8 cellular contexts compared by ENCODE assay signal in the genomic region with DNA sequence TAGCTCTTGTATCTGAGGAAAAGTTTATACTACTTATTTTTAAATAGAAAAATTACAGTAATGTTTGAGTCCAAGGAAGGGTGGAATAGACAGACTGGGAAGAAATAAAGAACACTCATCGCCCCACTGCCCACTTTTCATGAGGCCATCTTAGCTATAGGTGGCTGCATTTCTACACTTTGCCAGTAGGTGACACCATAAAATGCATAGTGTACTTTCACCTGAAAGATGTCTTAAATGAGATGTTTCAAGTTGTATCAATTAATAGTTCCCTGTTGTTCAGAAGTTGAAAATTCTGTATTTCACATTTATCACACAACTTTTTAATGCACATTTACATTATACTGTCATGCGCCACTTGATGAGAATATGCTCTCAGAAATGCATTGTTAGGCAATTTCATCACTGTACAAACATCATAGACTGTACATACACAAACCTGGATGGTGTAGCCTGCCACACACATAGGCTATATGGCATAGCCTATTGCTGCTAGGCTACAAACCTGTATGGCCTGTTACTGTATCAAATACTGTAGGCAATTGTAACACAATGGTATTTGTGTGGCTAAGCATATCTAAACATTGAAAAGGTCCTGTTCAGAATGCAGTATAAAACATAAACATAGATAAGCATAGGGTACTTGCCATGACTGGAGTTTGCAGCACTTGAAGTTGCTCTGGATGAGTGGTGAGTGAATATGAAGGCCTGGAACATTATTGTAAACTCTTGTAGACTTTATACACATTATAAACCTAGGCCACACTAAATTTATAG. TPM values are rescaled to one million over a fixed set of nuclear protein-coding genes. Genes with fewer than 3 reads are reported as not detected.
DNase-seq lines count a peak whose midpoint lies in the region; ATAC-seq and TF ChIP-seq lines count a peak whose summit lies in the region.

No MANE protein-coding gene starts in this region.

- TF ChIP-seq CTCF in BE2C (IDR thresholded peaks at IDR 0.05; ENCODE audit: low read depth, low read length) = peak; percentile 72
- TF ChIP-seq CTCF in colonic mucosa (IDR thresholded peaks at IDR 0.05) = peak; percentile 53

- H3K27ac ChIP-seq in colonic mucosa = no peak overlapping the region
- H3K27ac ChIP-seq in naive thymus-derived CD4-positive, alpha-beta T cell (ENCODE audit: low read depth, low read length) = no peak overlapping the region

- no peak overlapping the region for H3K9ac ChIP-seq in colonic mucosa (ENCODE audit: low read depth in 2 of 2, low read length in 2 of 2)

- peak; percentile 18 for DNase-seq in BE2C
- DNase-seq in NCI-H345 (lab: John Stamatoyannopoulos, UW) = peak; percentile 30
- no peak for DNase-seq in colonic mucosa
- DNase-seq in naive thymus-derived CD4-positive, alpha-beta T cell = peak in 2 of 9 donors; percentile 2 to 5
- DNase-seq in NCI-H446 treated with DMSO at 0.1 percent for 48 hours (lab: John Stamatoyannopoulos, UW) = no peak
- no peak for DNase-seq in NCI-H1436 treated with DMSO at 0.1 percent for 48 hours (lab: John Stamatoyannopoulos, UW)

- no peaks in the 10 kb centered on the region for H3K9me3 Mint-ChIP-seq in naive thymus-derived CD4-positive, alpha-beta T cell

- H3K4me3 ChIP-seq in BE2C (ENCODE audit: low read depth, low read length) (no peak overlapping the region), colonic mucosa (no peak overlapping the region)
- H3K4me3 ChIP-seq in naive thymus-derived CD4-positive, alpha-beta T cell (ENCODE audit: low read length) = no peak overlapping the region

- no peak overlapping the region for H3K27ac Mint-ChIP-seq in naive thymus-derived CD4-positive, alpha-beta T cell

- intact Hi-C loops in colonic mucosa (cut with DNase I) = no loop called here
- intact Hi-C loops in naive thymus-derived CD4-positive, alpha-beta T cell (cut with micrococcal nuclease) = loop anchor here (1.0 to 5.0 kb wide), 5 partner anchors 131 to 599 kb away; a partner anchor contains a TSS

- H3K27me3 Mint-ChIP-seq in naive thymus-derived CD4-positive, alpha-beta T cell = no peaks in the 10 kb centered on the region

- H3K9me3 ChIP-seq in BE2C = no peaks in the 10 kb centered on the region
- no peaks in the 10 kb centered on the region for H3K9me3 ChIP-seq in colonic mucosa
- no peaks in the 10 kb centered on the region for H3K9me3 ChIP-seq in naive thymus-derived CD4-positive, alpha-beta T cell (ENCODE audit: control insufficient read depth in 2 of 3, low read length in 3 of 3)

- H3K27me3 ChIP-seq in BE2C = no peaks in the 10 kb centered on the region
- no peaks in the 10 kb centered on the region for H3K27me3 ChIP-seq in colonic mucosa
- H3K27me3 ChIP-seq in naive thymus-derived CD4-positive, alpha-beta T cell (ENCODE audit: control insufficient read depth in 2 of 2, insufficient read depth in 2 of 2, low read length in 2 of 2) = no peaks in the 10 kb centered on the region

- no peaks in the 10 kb centered on the region; the same call in none of the 2 replicates for H3K36me3 ChIP-seq in BE2C
- no peaks in the 10 kb centered on the region for H3K36me3 ChIP-seq in colonic mucosa
- no peaks in the 10 kb centered on the region for H3K36me3 ChIP-seq in naive thymus-derived CD4-positive, alpha-beta T cell (ENCODE audit: control insufficient read depth in 2 of 3, insufficient read depth in 3 of 3, low read length in 3 of 3)

- POLR2A ChIA-PET in naive thymus-derived CD4-positive, alpha-beta T cell (lab: Charles Lee) = no interaction called here

- peaks cover 0 to 17% (median 0%) of the 10 kb centered on the region in 7 donors for H3K4me1 Mint-ChIP-seq in naive thymus-derived CD4-positive, alpha-beta T cell

- peak; percentile 74 for ATAC-seq in GM18867 (IDR thresholded peaks at IDR 0.05; ENCODE audit: unreplicated experiment)
- ATAC-seq in naive thymus-derived CD4-positive, alpha-beta T cell = peak; percentile 54
- no peak for ATAC-seq in HG02623 (IDR thresholded peaks at IDR 0.05; ENCODE audit: unreplicated experiment)

- peaks cover 0 to 18% (median 0%) of the 10 kb centered on the region in 5 donors for H3K36me3 Mint-ChIP-seq in naive thymus-derived CD4-positive, alpha-beta T cell

- CTCF ChIA-PET in naive thymus-derived CD4-positive, alpha-beta T cell (lab: Charles Lee) = no interaction called here

- H3K4me3 Mint-ChIP-seq in naive thymus-derived CD4-positive, alpha-beta T cell = no peak overlapping the region

- H3K4me1 ChIP-seq in BE2C (no peaks in the 10 kb centered on the region), colonic mucosa (no peaks in the 10 kb centered on the region)
- H3K4me1 ChIP-seq in naive thymus-derived CD4-positive, alpha-beta T cell (ENCODE audit: control insufficient read depth in 2 of 2, insufficient read depth in 2 of 2, low read length in 2 of 2) = no peaks in the 10 kb centered on the region

RNA-seq across cellular contexts. Expression of a gene that starts 27.5 kb away (rescaled TPM):
- not detected for polyA plus RNA-seq in BE2C (2012; ENCODE audit: insufficient read depth, insufficient read length, low read depth)
- total RNA-seq in colonic mucosa = not detected
- total RNA-seq in naive thymus-derived CD4-positive, alpha-beta T cell = 1 to 10 TPM in 1 of 5 experiments, not detected in 4; 2.9 TPM
- not detected for polyA plus RNA-seq in naive thymus-derived CD4-positive, alpha-beta T cell

RNA-seq across cellular contexts. Expression of a gene that starts 50.1 kb away (rescaled TPM):
- polyA plus RNA-seq in BE2C (2012; ENCODE audit: insufficient read depth, insufficient read length, low read depth) = 5.4 TPM
- 10 to 100 TPM in 1 of 2 donors, 1 to 10 TPM in 1; 9.0 to 23.7 TPM for total RNA-seq in colonic mucosa
- total RNA-seq in naive thymus-derived CD4-positive, alpha-beta T cell = 10 to 100 TPM in 1 of 5 experiments, 1 to 10 TPM in 4; 1.1 to 21.5 (median 1.5) TPM
- polyA plus RNA-seq in naive thymus-derived CD4-positive, alpha-beta T cell = 1 to 10 TPM; 1.7 to 2.2 TPM

RNA-seq across cellular contexts. Expression of a gene that starts 50.2 kb away (rescaled TPM):
- polyA plus RNA-seq in BE2C (2012; ENCODE audit: insufficient read depth, insufficient read length, low read depth) = 23.7 TPM
- 10 to 100 TPM; 25.6 to 49.9 TPM for total RNA-seq in colonic mucosa
- total RNA-seq in naive thymus-derived CD4-positive, alpha-beta T cell = 10 to 100 TPM; 11.9 to 47.5 (median 18.5) TPM
- polyA plus RNA-seq in naive thymus-derived CD4-positive, alpha-beta T cell = 10 to 100 TPM; 32.9 to 34.0 TPM

Comparison
In these comparisons a context has a peak if more than half of its experiments do, and no peak if none do; other contexts are left out.
1. DNase-seq: peak in BE2C (single experiment) and NCI-H345 (single experiment); none in colonic mucosa (single experiment), NCI-H446 treated with DMSO at 0.1 percent for 48 hours (single experiment) and NCI-H1436 treated with DMSO at 0.1 percent for 48 hours (single experiment).